ENCODE assay signal across 19 cellular contexts in the genomic region with DNA sequence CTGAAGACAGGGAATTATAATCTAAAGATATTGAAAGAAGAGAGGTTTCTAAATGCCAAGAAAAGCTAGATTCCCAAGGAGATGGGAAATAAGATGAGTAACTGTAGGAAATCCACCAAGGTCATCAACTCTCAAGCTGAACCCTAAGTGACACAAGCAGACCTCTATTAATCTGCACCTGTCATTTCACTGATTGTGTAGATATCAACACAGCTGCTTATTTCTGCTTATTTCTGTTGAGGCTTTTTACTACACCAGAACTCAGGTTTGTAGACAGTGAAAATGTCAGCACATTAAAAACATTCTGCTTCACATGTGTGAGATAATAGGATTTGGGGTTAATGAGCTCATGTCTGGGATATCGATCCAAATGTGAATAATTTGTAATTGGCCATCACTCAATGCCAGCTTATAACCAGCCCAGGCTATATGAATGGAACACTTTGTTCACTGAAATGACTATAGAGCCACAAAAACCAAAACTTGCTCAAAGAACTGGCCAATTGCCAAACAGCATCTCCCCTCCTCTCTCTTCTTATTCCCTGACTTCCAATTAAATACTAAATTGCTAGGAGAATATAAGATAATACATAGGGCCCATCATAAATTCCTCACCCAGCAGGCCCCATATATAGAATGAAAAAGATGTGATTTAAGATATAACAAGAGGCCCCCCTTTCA.
DNase-seq lines count a peak whose midpoint lies in the region; ATAC-seq and TF ChIP-seq lines count a peak whose summit lies in the region.
"Had no signal": no experiment of that assay in that cellular context is flagged by ENCODE, and none has a peak within 500 bp of the region (broad histone marks: within the 10 kb centered on the region; RNA-seq: fewer than 3 reads in every experiment).

No MANE protein-coding gene starts in this region.

- no peak overlapping the region for H3K4me2 ChIP-seq in DND-41 (ENCODE audit: insufficient read depth, low read length)
- H3K4me2 ChIP-seq: BLaER1 had no signal

- H3K9me3 ChIP-seq in DND-41 (ENCODE audit: insufficient read depth, low read length, severe bottlenecking) (no peaks in the 10 kb centered on the region), SJCRH30 (replicated peaks) (no peaks in the 10 kb centered on the region), right atrium auricular region (no peaks in the 10 kb centered on the region), aorta (ENCODE audit: control insufficient read depth, low read length) (no peaks in the 10 kb centered on the region)
- H3K9me3 ChIP-seq: BLaER1, Caco-2, MG63, SJSA1 had no signal

- 72 to 75% methylated on average over 1 of the region's 1 CpG for WGBS in aorta, 2 donors

- H3K9ac ChIP-seq in DND-41 (ENCODE audit: low read depth, low read length), result no peak overlapping the region
- H3K9ac ChIP-seq: BLaER1 had no signal

- H3K4me1 ChIP-seq in DND-41 (ENCODE audit: insufficient read depth, low read length) (peaks cover 18% of the 10 kb centered on the region), SJCRH30 (peaks cover 13% of the 10 kb centered on the region), right atrium auricular region (no peaks in the 10 kb centered on the region), aorta (ENCODE audit: control insufficient read depth in 1 of 2, insufficient read depth in 2 of 2, low read length in 2 of 2) (no peaks in the 10 kb centered on the region)
- H3K4me1 ChIP-seq: BLaER1, Caco-2, SJSA1 had no signal

- DNase-seq in DND-41 (no peak), NCI-H1105 (lab: John Stamatoyannopoulos, UW) (peak; percentile 11), SJCRH30 (peak; percentile 20 to 73), retina (peak; percentile 26), right atrium auricular region (ENCODE audit: low spot score) (no peak), aorta (no peak), D341Med (ENCODE audit: low spot score) (no peak)
- DNase-seq: ACHN; Caco-2; CD4-positive, alpha-beta memory T cell; Kasumi-1; MG63; NCI-H1436; NCI-H187 treated with DMSO at 0.1 percent for 48 hours; NCI-H446 treated with DMSO at 0.1 percent for 48 hours; OCI-M1; T-cell had no signal

- H3K27me3 ChIP-seq in DND-41 (ENCODE audit: insufficient read depth, low read length, poor library complexity) (no peaks in the 10 kb centered on the region), SJCRH30 (no peaks in the 10 kb centered on the region), right atrium auricular region (no peaks in the 10 kb centered on the region), aorta (ENCODE audit: control insufficient read depth in 1 of 2, insufficient read depth in 2 of 2, low read length in 1 of 2) (no peaks in the 10 kb centered on the region)
- H3K27me3 ChIP-seq: BLaER1, MG63, SJSA1 had no signal

- intact Hi-C loops in aorta (cut with DNase I), result loop anchor here (5.0 to 10.0 kb wide), 3 partner anchors 192 to 366 kb away; no protein-coding TSS in a partner anchor

- TF ChIP-seq CTCF in DND-41 (IDR thresholded peaks at IDR 0.05; ENCODE audit: borderline replicate concordance, extremely low read depth, low read length, poor library complexity, severe bottlenecking) (no peak), right atrium auricular region (IDR thresholded peaks at IDR 0.05) (no peak)

- no peaks in the 10 kb centered on the region for H4K20me1 ChIP-seq in DND-41 (ENCODE audit: insufficient read depth, low read length)
- H4K20me1 ChIP-seq: BLaER1 had no signal

- H3K4me3 ChIP-seq in DND-41 (ENCODE audit: low read depth in 1 of 2, low read length in 2 of 2), result no peak overlapping the region
- no peak overlapping the region for H3K4me3 ChIP-seq in SJCRH30
- no peak overlapping the region for H3K4me3 ChIP-seq in right atrium auricular region
- no peak overlapping the region for H3K4me3 ChIP-seq in aorta (ENCODE audit: low read length in 2 of 2)
- H3K4me3 ChIP-seq: BLaER1, MG63, SJSA1 had no signal

- no peaks in the 10 kb centered on the region for H3K79me2 ChIP-seq in DND-41 (ENCODE audit: insufficient read depth, low read length)

- ATAC-seq in DND-41 (ENCODE audit: insufficient read depth, low read depth), result peak; percentile 37; the same call in 1 of the 3 replicates
- no peak for ATAC-seq in aorta (ENCODE audit: low FRiP score)
- ATAC-seq: T-cell had no signal

- no peak overlapping the region for H2AFZ ChIP-seq in DND-41 (ENCODE audit: low read depth, low read length)

- H3K36me3 ChIP-seq in DND-41 (ENCODE audit: insufficient read depth, low read length), result no peaks in the 10 kb centered on the region
- no peaks in the 10 kb centered on the region for H3K36me3 ChIP-seq in SJCRH30
- H3K36me3 ChIP-seq in right atrium auricular region, result no peaks in the 10 kb centered on the region
- no peaks in the 10 kb centered on the region for H3K36me3 ChIP-seq in aorta (ENCODE audit: control insufficient read depth in 1 of 2, insufficient read depth in 2 of 2, low read length in 1 of 2)
- H3K36me3 ChIP-seq: BLaER1, MG63, SJSA1 had no signal

- H3K27ac ChIP-seq in DND-41 (ENCODE audit: low read length), result no peak overlapping the region
- H3K27ac ChIP-seq in SJCRH30, result peak overlapping the region; percentile 0; the same call in 1 of the 2 replicates
- H3K27ac ChIP-seq in right atrium auricular region, result no peak overlapping the region
- H3K27ac ChIP-seq in aorta (ENCODE audit: low read depth in 1 of 2, low read length in 2 of 2), result no peak overlapping the region
- H3K27ac ChIP-seq: BLaER1, SJSA1 had no signal

Comparison
In these comparisons a context has a peak if more than half of its experiments do, and no peak if none do; other contexts are left out.
1. DNase-seq: peak in NCI-H1105 (single experiment), SJCRH30 (2 of 2) and retina (single experiment); none in DND-41 (single experiment), right atrium auricular region (single experiment), aorta (0 of 2) and D341Med (single experiment).